ENCODE assay signal across 16 cellular contexts in the genomic region with DNA sequence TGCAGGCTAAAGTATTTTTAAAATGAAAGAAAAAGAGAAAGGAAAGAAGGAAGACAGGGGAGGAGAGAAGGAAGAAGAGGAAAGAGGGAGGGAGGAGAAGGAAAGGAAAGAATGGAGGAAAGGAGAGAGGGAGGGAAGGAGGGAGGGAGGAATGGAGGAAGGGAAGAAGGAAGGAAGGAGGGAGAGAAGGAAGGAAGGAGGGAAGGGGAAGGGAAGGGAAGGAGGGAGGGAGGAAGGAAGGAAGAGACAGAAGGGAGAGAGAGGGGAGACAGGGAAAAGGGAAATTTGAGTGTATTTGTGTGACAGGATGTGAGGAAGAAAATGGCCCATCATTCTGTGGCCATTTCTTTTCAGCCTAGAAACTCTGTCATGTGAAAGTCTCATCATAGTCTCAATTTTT. TPM values are rescaled to one million over a fixed set of nuclear protein-coding genes. Genes with fewer than 3 reads are reported as not detected.
"Had no signal": no experiment of that assay in that cellular context is flagged by ENCODE, and none has a peak within 500 bp of the region (broad histone marks: within the 10 kb centered on the region; RNA-seq: fewer than 3 reads in every experiment).

No MANE protein-coding gene starts in this region.

- DNase-seq: effector CD4-positive, alpha-beta T cell; heart left ventricle; hippocampal formation; left colon; left ventricle myocardium superior; naive thymus-derived CD8-positive, alpha-beta T cell; nucleus accumbens; pancreas; right cardiac atrium; stimulated activated CD4-positive, alpha-beta T cell treated with anti-CD3 and anti-CD28 coated beads, Interleukin-2, amount 100 ng/mL, for 48 hours; stimulated activated naive CD4-positive, alpha-beta T cell treated with Interleukin-2 at 50 U/mL for 16 hours had no signal

- H3K4me1 ChIP-seq: neural progenitor cell, pancreas had no signal

- H3K27ac ChIP-seq: coronary artery, heart left ventricle, neural progenitor cell, pancreas had no signal

- H3K9ac ChIP-seq: neural progenitor cell had no signal

- H3K27me3 ChIP-seq: heart left ventricle, neural progenitor cell had no signal

- H2AFZ ChIP-seq: neural progenitor cell had no signal

- H3K36me3 ChIP-seq: heart left ventricle, neural progenitor cell, pancreas had no signal

- H3K4me3 ChIP-seq: coronary artery, heart left ventricle, lung, neural progenitor cell, pancreas, smooth muscle cell had no signal

- ATAC-seq: esophagus mucosa; heart left ventricle; left colon; left ventricle myocardium superior; naive thymus-derived CD8-positive, alpha-beta T cell; pancreas; right cardiac atrium had no signal

- H3K4me2 ChIP-seq: neural progenitor cell, smooth muscle cell had no signal

- H3K9me3 ChIP-seq: heart left ventricle, pancreas had no signal

RNA-seq across cellular contexts. Expression of a gene that starts 14.9 kb away (rescaled TPM):
- polyA plus RNA-seq: heart left ventricle; naive thymus-derived CD8-positive, alpha-beta T cell; right cardiac atrium had no signal
